In the genomic region with DNA sequence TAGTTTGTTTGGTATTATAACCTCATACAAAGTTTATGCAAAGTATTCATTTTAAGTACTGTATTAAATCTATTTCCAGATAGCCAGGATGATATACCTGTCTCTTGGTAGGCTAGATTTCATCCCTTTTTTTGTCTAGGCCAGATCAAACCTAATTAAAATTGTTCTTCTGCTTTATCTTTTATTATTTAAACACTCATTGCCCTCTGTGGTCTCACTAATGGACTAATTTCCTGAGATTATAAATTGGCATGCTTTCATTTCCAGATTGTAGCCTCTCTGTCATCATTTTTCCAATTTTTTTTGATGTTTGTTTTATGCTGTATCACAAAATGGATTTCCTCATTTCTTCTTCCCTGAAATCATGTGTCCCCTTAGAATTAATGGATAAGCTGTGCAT, we compare ENCODE assay signal across 27 cellular contexts.
"Had no signal": no experiment of that assay in that cellular context is flagged by ENCODE, and none has a peak within 500 bp of the region (broad histone marks: within the 10 kb centered on the region; RNA-seq: fewer than 3 reads in every experiment).

No MANE protein-coding gene starts in this region.

- H3K4me3 ChIP-seq: stomach, suprapubic skin, testis, thoracic aorta, thyroid gland, tibial artery, tibial nerve, transverse colon, upper lobe of left lung, upper lobe of right lung, uterus, vagina had no signal

- H3K27me3 ChIP-seq: stomach, suprapubic skin, testis, thyroid gland, tibial artery, tibial nerve, transverse colon, upper lobe of left lung, upper lobe of right lung, uterus, vagina had no signal

- DNase-seq: stimulated activated CD4-positive, alpha-beta T cell treated with anti-CD3 and anti-CD28 coated beads, Interleukin-2, amount 100 ng/mL, for 48 hours; stimulated activated CD4-positive, alpha-beta T cell treated with anti-CD3 and anti-CD28 coated beads, Interleukin-4, amount 100 ng/mL, for 1 hour; stimulated activated CD4-positive, alpha-beta T cell treated with anti-CD3 and anti-CD28 coated beads, Interleukin-4, amount 100 ng/mL, for 24 hours; stimulated activated CD4-positive, alpha-beta T cell treated with anti-CD3 and anti-CD28 coated beads, Interleukin-4, amount 100 ng/mL, for 4 hours; stimulated activated CD8-positive, alpha-beta memory T cell treated with anti-CD3 and anti-CD28 coated beads, Interleukin-4, amount 100 ng/mL, for 48 hours; stimulated activated naive B cell treated with anti-CD40 and anti-IgM and Interleukin-4, amounts not matched to agents 10 μg/mL and 1 μg/mL and 100 μg/mL, for 72 hours; stimulated activated naive CD4-positive, alpha-beta T cell; stimulated activated naive CD4-positive, alpha-beta T cell treated with Interleukin-2 at 50 U/mL for 16 hours; stimulated activated naive CD8-positive, alpha-beta T cell treated with anti-CD3 and anti-CD28 coated beads, Interleukin-15, amount 100 ng/mL, for 72 hours; stimulated activated naive CD8-positive, alpha-beta T cell treated with anti-CD3 and anti-CD28 coated beads, Interleukin-15, Interleukin-2, amounts not matched to agents 100 U/mL and 50 U/mL, for 24 hours; stomach; substantia nigra; testis; tibial artery; transverse colon; trophoblast cell; upper lobe of left lung; upper lobe of right lung; uterus had no signal

- FAIRE-seq: urothelium cell line had no signal

- H3K36me3 ChIP-seq: thoracic aorta, transverse colon, uterus, vagina had no signal

- ATAC-seq: stimulated activated effector memory CD8-positive, alpha-beta T cell treated with anti-CD3 and anti-CD28 coated beads, Interleukin-12 subunit alpha, Interleukin-12 subunit beta, amount 100 ng/mL, for 72 hours; stimulated activated memory B cell treated with anti-CD40 and anti-IgM and Interleukin-4, amounts not matched to agents 10 μg/mL and 1 μg/mL and 100 μg/mL, for 72 hours; stimulated activated naive B cell treated with anti-CD40 and anti-IgM and Interleukin-4, amounts not matched to agents 10 μg/mL and 1 μg/mL and 100 μg/mL, for 72 hours; stimulated activated naive CD8-positive, alpha-beta T cell treated with anti-CD3 and anti-CD28 coated beads, Interleukin-15, amount 100 ng/mL, for 72 hours; stimulated activated naive CD8-positive, alpha-beta T cell treated with anti-CD3 and anti-CD28 coated beads, Interleukin-15, Interleukin-2, amounts not matched to agents 100 U/mL and 50 U/mL, for 24 hours; upper lobe of right lung had no signal

- H3K4me1 ChIP-seq: testis, transverse colon, upper lobe of right lung, uterus, vagina had no signal

- H3K9me3 ChIP-seq: stomach, suprapubic skin, testis, thoracic aorta, thyroid gland, tibial artery, tibial nerve, transverse colon, upper lobe of left lung, upper lobe of right lung, uterus, vagina had no signal

- H3K27ac ChIP-seq: stomach, suprapubic skin, testis, thoracic aorta, thyroid gland, tibial artery, tibial nerve, transverse colon, upper lobe of left lung, upper lobe of right lung, uterus, vagina had no signal
